10 cellular contexts compared by ENCODE assay signal in the genomic region with DNA sequence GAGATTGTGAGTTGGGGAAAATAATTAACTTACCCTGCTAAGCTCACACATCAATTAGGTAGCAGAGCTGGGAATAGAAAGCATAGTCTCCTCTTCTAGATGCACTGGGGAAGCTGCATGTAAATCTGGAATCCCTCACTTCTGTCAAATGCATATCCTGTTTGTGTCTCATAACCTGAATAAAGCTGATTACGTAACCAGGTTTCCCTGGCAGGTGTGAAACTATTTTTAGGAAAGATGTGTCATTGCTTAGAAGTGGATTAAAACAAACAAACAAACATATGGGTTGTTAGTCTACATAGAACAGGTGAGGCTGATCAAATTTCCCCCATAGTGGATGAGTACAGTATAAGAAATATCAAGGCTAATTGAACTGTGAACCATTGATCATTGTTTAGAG. TPM values are rescaled to one million over a fixed set of nuclear protein-coding genes. Genes with fewer than 3 reads are reported as not detected.
DNase-seq lines count a peak whose midpoint lies in the region; ATAC-seq and TF ChIP-seq lines count a peak whose summit lies in the region.
"Not testable (repeated sequence)": the region's sequence is repeated elsewhere in the genome, so short reads cannot be mapped to it uniquely, and the experiment has no call there.
"Had no signal": no experiment of that assay in that cellular context is flagged by ENCODE, and none has a peak within 500 bp of the region (broad histone marks: within the 10 kb centered on the region; RNA-seq: fewer than 3 reads in every experiment).

No MANE protein-coding gene starts in this region.

- not testable (repeated sequence) for H3F3A ChIP-seq in PC-3 (ENCODE audit: low read length, unreplicated experiment); smooth muscle cell (ENCODE audit: low read depth)

- 3 to 30% (median 18%) methylated on average over 1 of the region's 1 CpG for WGBS in psoas muscle, 3 donors
- WGBS in smooth muscle cell (ENCODE audit: low lambda C conversion rate), result 63% methylated on average over 1 of the region's 1 CpG

- H3K36me3 ChIP-seq in PC-3 (ENCODE audit: low read depth, low read length), result peaks cover 11% of the 10 kb centered on the region
- H3K36me3 ChIP-seq in psoas muscle (ENCODE audit: insufficient read depth in 1 of 2, low read depth in 1 of 2), result peaks cover 0 to 11% of the 10 kb centered on the region in 2 donors
- not testable (repeated sequence) for H3K36me3 ChIP-seq in smooth muscle cell (ENCODE audit: low read depth)

- not testable (repeated sequence) for H3K27me3 ChIP-seq in PC-3 (ENCODE audit: low read length); foreskin keratinocyte; psoas muscle (ENCODE audit: insufficient read depth in 3 of 3, low read length in 2 of 3); smooth muscle cell (ENCODE audit: low read depth)

- BruUV-seq in PC-3 (replicated peaks; lab: Mats Ljungman, UMichigan), result not testable (repeated sequence)

- CTCF ChIA-PET in PC-3 (lab: Charles Lee), result not testable (repeated sequence)

- H3K9ac ChIP-seq in PC-3 (ENCODE audit: low read length); smooth muscle cell (ENCODE audit: low read depth): not testable (repeated sequence)

- POLR2A ChIA-PET in PC-3 (lab: Charles Lee; ENCODE audit: unreplicated experiment), result not testable (repeated sequence)

- H3K4me2 ChIP-seq in PC-3 (ENCODE audit: low read length); smooth muscle cell: not testable (repeated sequence)

- not testable (repeated sequence) for H3K9me3 ChIP-seq in PC-3 (ENCODE audit: low read length); psoas muscle; smooth muscle cell (replicated peaks; ENCODE audit: low read depth)

- H3K4me1 ChIP-seq in PC-3 (ENCODE audit: insufficient read depth, low read length); foreskin keratinocyte; psoas muscle; smooth muscle cell (ENCODE audit: low read depth): not testable (repeated sequence)

- not testable (repeated sequence) for H2AFZ ChIP-seq in PC-3 (ENCODE audit: low read length); smooth muscle cell (ENCODE audit: low read depth)

- DNase-seq in LHCN-M2 (ENCODE audit: low read depth) (peak; percentile 8), PC-3 (peak; percentile 2), amniotic epithelial cell (ENCODE audit: low read depth) (peak; percentile 3), cerebellar cortex (ENCODE audit: low spot score) (peak; percentile 83), foreskin keratinocyte (peak; percentile 9 to 10)
- DNase-seq in psoas muscle; smooth muscle cell (lab: John Stamatoyannopoulos, UW; ENCODE audit: unreplicated experiment): not testable (repeated sequence)

- intact Hi-C loops in PC-3 (cut with micrococcal nuclease); psoas muscle (cut with DNase I): not testable (repeated sequence)

- not testable (repeated sequence) for TF ChIP-seq CTCF in PC-3 (conservative IDR thresholded peaks at IDR 0.05; ENCODE audit: low read depth, low read length); foreskin keratinocyte (conservative IDR thresholded peaks at IDR 0.05); psoas muscle (IDR thresholded peaks at IDR 0.05); smooth muscle cell (IDR thresholded peaks at IDR 0.05; ENCODE audit: borderline replicate concordance, insufficient read depth, poor library complexity, severe bottlenecking)

- not testable (repeated sequence) for H3K79me2 ChIP-seq in PC-3 (ENCODE audit: low read length); smooth muscle cell (ENCODE audit: low read depth)

- not testable (repeated sequence) for H3K9me2 ChIP-seq in PC-3 (replicated peaks; ENCODE audit: low read length)

- H4K20me1 ChIP-seq in PC-3 (ENCODE audit: low read length); smooth muscle cell (ENCODE audit: low read depth): not testable (repeated sequence)

- ATAC-seq in GM18867 (IDR thresholded peaks at IDR 0.05; ENCODE audit: unreplicated experiment), result peak; percentile 54
- not testable (repeated sequence) for ATAC-seq in PC-3
- peak; percentile 57 for ATAC-seq in foreskin keratinocyte
- peak; percentile 67 to 92 (median 82) for ATAC-seq in psoas muscle

- not testable (repeated sequence) for H3K27ac ChIP-seq in PC-3 (ENCODE audit: low read length); foreskin keratinocyte; psoas muscle
- H3K27ac ChIP-seq in smooth muscle cell (ENCODE audit: low read depth), result peak overlapping the region; percentile 38

- H3K4me3 ChIP-seq in PC-3 (ENCODE audit: low read length); psoas muscle; smooth muscle cell: not testable (repeated sequence)

RNA-seq across cellular contexts. Expression of gene PGM5, which starts 27.5 kb away (rescaled TPM):
- total RNA-seq in LHCN-M2 (2014; rRNA removed) (not detected in 2 replicates), PC-3 (2014; rRNA removed) (75.5 and 90.2 TPM in 2 replicates), foreskin keratinocyte (not detected in 2 replicates), psoas muscle (10 to 100 TPM; 15.0 to 54.2 (median 18.4) TPM), smooth muscle cell (3.0 and 5.6 TPM in 2 replicates)
- not detected for polyA plus RNA-seq in LHCN-M2 (2012)
- polyA plus RNA-seq in foreskin keratinocyte (not detected in 2 replicates), psoas muscle (10 to 100 TPM in 2 of 3 donors, 1 to 10 TPM in 1; 3.7 to 11.7 (median 10.2) TPM), smooth muscle cell (0.77 and 1.8 TPM in 2 replicates)
- total RNA-seq: CD4-positive, alpha-beta T cell; CD8-positive, alpha-beta memory T cell had no signal
- polyA plus RNA-seq: CD8-positive, alpha-beta memory T cell had no signal
